In genomic region chr1:9234223-9235122, GRCh38 we compare ENCODE assay signal across 1 cellular context.
A peak's percentile ranks its signal among the peaks of the same experiment; 100 is the strongest.
TF ChIP-seq lines count a peak whose summit lies in the region.

A gene with protein sequence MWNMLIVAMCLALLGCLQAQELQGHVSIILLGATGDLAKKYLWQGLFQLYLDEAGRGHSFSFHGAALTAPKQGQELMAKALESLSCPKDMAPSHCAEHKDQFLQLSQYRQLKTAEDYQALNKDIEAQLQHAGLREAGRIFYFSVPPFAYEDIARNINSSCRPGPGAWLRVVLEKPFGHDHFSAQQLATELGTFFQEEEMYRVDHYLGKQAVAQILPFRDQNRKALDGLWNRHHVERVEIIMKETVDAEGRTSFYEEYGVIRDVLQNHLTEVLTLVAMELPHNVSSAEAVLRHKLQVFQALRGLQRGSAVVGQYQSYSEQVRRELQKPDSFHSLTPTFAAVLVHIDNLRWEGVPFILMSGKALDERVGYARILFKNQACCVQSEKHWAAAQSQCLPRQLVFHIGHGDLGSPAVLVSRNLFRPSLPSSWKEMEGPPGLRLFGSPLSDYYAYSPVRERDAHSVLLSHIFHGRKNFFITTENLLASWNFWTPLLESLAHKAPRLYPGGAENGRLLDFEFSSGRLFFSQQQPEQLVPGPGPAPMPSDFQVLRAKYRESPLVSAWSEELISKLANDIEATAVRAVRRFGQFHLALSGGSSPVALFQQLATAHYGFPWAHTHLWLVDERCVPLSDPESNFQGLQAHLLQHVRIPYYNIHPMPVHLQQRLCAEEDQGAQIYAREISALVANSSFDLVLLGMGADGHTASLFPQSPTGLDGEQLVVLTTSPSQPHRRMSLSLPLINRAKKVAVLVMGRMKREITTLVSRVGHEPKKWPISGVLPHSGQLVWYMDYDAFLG (plus strand): TSS chr1:9234774. CDS start chr1:9244935, 10,161 bp downstream.

TF ChIP-seq in HEK293, 187 proteins besides CTCF, POLR2A, EP300 and RAD21 (continued from another document):
- TF ChIP-seq KLF8 (tag by site-specific recombination; IDR thresholded peaks at IDR 0.05) (peak; percentile 93; the same call in 1 of the 2 replicates), ZNF654 (tag by site-specific recombination; IDR thresholded peaks at IDR 0.05; ENCODE audit: low read depth) (no peak), SP2 (tag by site-specific recombination; IDR thresholded peaks at IDR 0.05) (peak; percentile 33; the same call in 1 of the 2 replicates), ZSCAN16 (tag by site-specific recombination; IDR thresholded peaks at IDR 0.05) (peak; percentile 33; the same call in 1 of the 2 replicates), ZNF473 (tag by site-specific recombination; IDR thresholded peaks at IDR 0.05) (no peak), ZNF114 (tag by site-specific recombination; IDR thresholded peaks at IDR 0.05) (no peak), ZNF366 (tag by site-specific recombination; conservative IDR thresholded peaks at IDR 0.05) (0 out of 2 replicates have a peak, but pooled peaks have one; percentile 18)
